ENCODE assay signal across 27 cellular contexts in the genomic region with DNA sequence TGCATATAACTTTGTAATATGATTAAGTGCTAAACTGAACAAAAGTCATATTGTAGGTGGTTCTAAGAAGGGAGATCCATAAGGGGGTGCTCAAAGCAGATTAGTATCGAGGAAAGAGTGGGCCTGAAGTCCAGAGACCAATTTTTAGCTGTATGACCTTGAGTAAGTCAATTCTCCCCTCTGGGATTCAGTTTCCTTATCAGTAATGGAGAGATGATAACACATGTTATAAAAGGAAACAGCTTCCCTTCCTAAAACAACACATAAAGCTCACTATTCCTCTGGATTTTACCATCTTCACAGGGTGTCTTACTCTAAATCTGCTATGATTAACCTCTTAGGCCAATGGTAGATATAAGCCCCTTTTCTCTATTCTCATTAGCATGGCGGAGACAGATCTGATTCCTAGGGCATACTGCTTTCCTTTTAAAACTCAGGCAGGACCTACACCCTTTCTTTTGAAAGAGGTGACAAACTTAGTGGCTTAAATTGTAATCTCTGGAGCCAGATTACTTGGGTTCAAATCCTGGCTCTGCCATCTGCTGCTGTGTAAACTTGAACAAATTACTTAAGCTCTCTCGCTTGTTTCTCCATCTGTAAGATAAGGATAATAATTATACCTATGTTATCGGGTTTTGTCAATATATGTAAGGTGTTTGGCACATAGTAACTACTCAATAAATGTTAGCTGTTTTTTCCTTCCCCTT. TPM values are rescaled to one million over a fixed set of nuclear protein-coding genes. Genes with fewer than 3 reads are reported as not detected.
DNase-seq lines count a peak whose midpoint lies in the region; ATAC-seq, FAIRE-seq and TF ChIP-seq lines count a peak whose summit lies in the region.
"Had no signal": no experiment of that assay in that cellular context is flagged by ENCODE, and none has a peak within 500 bp of the region (broad histone marks: within the 10 kb centered on the region; RNA-seq: fewer than 3 reads in every experiment).

No MANE protein-coding gene starts in this region.

- peaks cover 67% of the 10 kb centered on the region for H3K36me3 Mint-ChIP-seq in activated CD4-positive, alpha-beta T cell treated with anti-CD3 and anti-CD28 coated beads, Interleukin-2, amount 10 ng/mL, durations not matched to agents 24 days and 14 days (ENCODE audit: low read depth)

- H3K27me3 ChIP-seq in colonic mucosa = no peaks in the 10 kb centered on the region
- no peaks in the 10 kb centered on the region for H3K27me3 ChIP-seq in small intestine (ENCODE audit: control insufficient read depth in 2 of 2, insufficient read depth in 2 of 2, low read length in 2 of 2)
- H3K27me3 ChIP-seq: cardiac muscle cell had no signal

- H3K27ac ChIP-seq in colonic mucosa = peak overlapping the region; percentile 86
- H3K27ac ChIP-seq in small intestine (ENCODE audit: low read depth in 1 of 2, low read length in 1 of 2) = peak overlapping the region; percentile 64 to 76
- H3K27ac ChIP-seq: cardiac muscle cell, SK-N-MC had no signal

- no peak overlapping the region for H3K4me3 Mint-ChIP-seq in activated CD4-positive, alpha-beta T cell treated with anti-CD3 and anti-CD28 coated beads, Interleukin-2, amount 10 ng/mL, durations not matched to agents 24 days and 14 days
- H3K4me3 Mint-ChIP-seq: activated naive CD8-positive, alpha-beta T cell; activated T-helper 1 cell treated with anti-CD3 and anti-CD28 coated beads, Interleukin-12 subunit alpha, Interleukin-12 subunit beta, Interleukin-2, Interleukin-4 antibody, amounts not matched to agents 30 ng/mL and 10 ng/mL and 1 ng/mL, durations not matched to agents 14 hours and 24 hours and 36 hours; CD4-positive, alpha-beta T cell; dendritic cell treated with granulocyte-macrophage colony-stimulating factor and Interleukin-4, amounts not matched to agents 40 ng/mL and 50 ng/mL, for 4 days; type B pancreatic cell; WTC11 had no signal

- H3K9me3 ChIP-seq in colonic mucosa (no peaks in the 10 kb centered on the region), small intestine (ENCODE audit: control insufficient read depth, low read depth) (no peaks in the 10 kb centered on the region)

- TF ChIP-seq CTCF in colonic mucosa (IDR thresholded peaks at IDR 0.05) = no peak

- H3K4me1 Mint-ChIP-seq in activated CD4-positive, alpha-beta T cell treated with anti-CD3 and anti-CD28 coated beads, Interleukin-2, amount 10 ng/mL, durations not matched to agents 24 days and 14 days = peaks cover 50% of the 10 kb centered on the region
- H3K4me1 Mint-ChIP-seq: WTC11 had no signal

- H3K27ac Mint-ChIP-seq in activated CD4-positive, alpha-beta T cell treated with anti-CD3 and anti-CD28 coated beads, Interleukin-2, amount 10 ng/mL, durations not matched to agents 24 days and 14 days = peak overlapping the region; percentile 65
- H3K27ac Mint-ChIP-seq: activated naive CD8-positive, alpha-beta T cell; activated T-helper 1 cell treated with anti-CD3 and anti-CD28 coated beads, Interleukin-12 subunit alpha, Interleukin-12 subunit beta, Interleukin-2, Interleukin-4 antibody, amounts not matched to agents 30 ng/mL and 10 ng/mL and 1 ng/mL, durations not matched to agents 14 hours and 24 hours and 36 hours; CD4-positive, alpha-beta T cell; WTC11 had no signal

- H3K4me1 ChIP-seq in colonic mucosa = peaks cover 17% of the 10 kb centered on the region
- H3K4me1 ChIP-seq in small intestine (ENCODE audit: control insufficient read depth in 2 of 2, insufficient read depth in 1 of 2, low read depth in 1 of 2, low read length in 1 of 2) = peaks cover 3 to 13% of the 10 kb centered on the region in 2 donors

- DNase-seq in activated CD4-positive, alpha-beta T cell treated with anti-CD3 and anti-CD28 coated beads, Interleukin-2, amount 10 ng/mL, durations not matched to agents 24 days and 14 days = no peak
- no peak for DNase-seq in activated CD4-positive, alpha-beta T cell treated with anti-CD3 and anti-CD28 coated beads, Interleukin-2, amount 50 U/mL, for 1 hour
- DNase-seq in colonic mucosa (no peak), small intestine (peak; percentile 69), DMS153 (lab: John Stamatoyannopoulos, UW) (no peak)
- DNase-seq: activated CD4-positive, alpha-beta T cell treated with anti-CD3 and anti-CD28 coated beads, Interleukin-2, amount 50 U/mL, for 4 hours; aorta; CD4-positive, alpha-beta T cell; DMS 273 treated with DMSO at 0.1 percent for 48 hours; HCEC 1CT; kidney; MV-4-11; posterior cingulate gyrus; T-helper 9 cell had no signal

- H3K4me3 ChIP-seq in colonic mucosa (no peak overlapping the region), small intestine (ENCODE audit: low read depth in 1 of 2, low read length in 2 of 2) (no peak overlapping the region)
- H3K4me3 ChIP-seq: cardiac muscle cell, lung, SK-N-MC had no signal

- no peak for FAIRE-seq in small intestine (lab: Jason Lieb, UNC)
- FAIRE-seq: endometrium, GM19239, kidney had no signal

- no peaks in the 10 kb centered on the region for H3K27me3 Mint-ChIP-seq in activated CD4-positive, alpha-beta T cell treated with anti-CD3 and anti-CD28 coated beads, Interleukin-2, amount 10 ng/mL, durations not matched to agents 24 days and 14 days
- H3K27me3 Mint-ChIP-seq: activated naive CD8-positive, alpha-beta T cell; CD4-positive, alpha-beta T cell; dendritic cell treated with granulocyte-macrophage colony-stimulating factor and Interleukin-4, amounts not matched to agents 40 ng/mL and 50 ng/mL, for 4 days; type B pancreatic cell had no signal

- intact Hi-C loops in activated CD4-positive, alpha-beta T cell treated with anti-CD3 and anti-CD28 coated beads, Interleukin-2, amount 10 ng/mL, durations not matched to agents 24 days and 14 days (cut with micrococcal nuclease) = no loop called here
- intact Hi-C loops in colonic mucosa (cut with DNase I) = no loop called here

- H3K9me3 Mint-ChIP-seq in activated CD4-positive, alpha-beta T cell treated with anti-CD3 and anti-CD28 coated beads, Interleukin-2, amount 10 ng/mL, durations not matched to agents 24 days and 14 days = peaks cover 8% of the 10 kb centered on the region
- H3K9me3 Mint-ChIP-seq: CD4-positive, alpha-beta T cell; dendritic cell treated with granulocyte-macrophage colony-stimulating factor and Interleukin-4, amounts not matched to agents 40 ng/mL and 50 ng/mL, for 4 days; type B pancreatic cell; WTC11 had no signal

- no peak for ATAC-seq in HG03565 (IDR thresholded peaks at IDR 0.05; ENCODE audit: unreplicated experiment)
- ATAC-seq: WTC11 had no signal

- H3K36me3 ChIP-seq in colonic mucosa (peaks cover 1% of the 10 kb centered on the region), small intestine (ENCODE audit: control insufficient read depth in 2 of 2, insufficient read depth in 2 of 2, low read length in 2 of 2) (peaks cover 0 to 11% of the 10 kb centered on the region in 2 donors)

- WGBS in small intestine, 3 donors = 24 to 68% (median 43%) methylated on average over 4 of the region's 4 CpGs

- H3K9ac ChIP-seq in colonic mucosa (ENCODE audit: low read depth in 2 of 2, low read length in 2 of 2) = peak overlapping the region; percentile 12 to 81

RNA-seq across cellular contexts. Expression of gene ACSS2, which starts 39.5 kb away (rescaled TPM):
- total RNA-seq in activated CD4-positive, alpha-beta T cell treated with anti-CD3 and anti-CD28 coated beads, Interleukin-2, amount 10 ng/mL, durations not matched to agents 24 days and 14 days = 44.8 and 54.4 TPM in 2 replicates
- total RNA-seq in colonic mucosa = 100 to 1,000 TPM; 258 to 394 TPM
- polyA plus RNA-seq in small intestine = 100 to 1,000 TPM; 146 to 295 (median 176) TPM

RNA-seq across cellular contexts. Expression of gene GSS, which starts 39.7 kb away (rescaled TPM):
- total RNA-seq in activated CD4-positive, alpha-beta T cell treated with anti-CD3 and anti-CD28 coated beads, Interleukin-2, amount 10 ng/mL, durations not matched to agents 24 days and 14 days = 71.0 and 71.3 TPM in 2 replicates
- total RNA-seq in colonic mucosa = 100 to 1,000 TPM in 1 of 2 donors, 10 to 100 TPM in 1; 83.4 to 109 TPM
- polyA plus RNA-seq in small intestine = 10 to 100 TPM; 54.0 to 79.2 (median 61.5) TPM

RNA-seq across cellular contexts. Expression of gene MYH7B, which starts 39.8 kb away (rescaled TPM):
- total RNA-seq in activated CD4-positive, alpha-beta T cell treated with anti-CD3 and anti-CD28 coated beads, Interleukin-2, amount 10 ng/mL, durations not matched to agents 24 days and 14 days = 0.19 and 0.52 TPM in 2 replicates
- 1 to 10 TPM in 1 of 2 donors, under 1 TPM in 1; 0.69 to 1.5 TPM for total RNA-seq in colonic mucosa
- polyA plus RNA-seq in small intestine = 1 to 10 TPM in 1 of 3 donors, under 1 TPM in 1, not detected in 1; 0.89 to 2.2 TPM
- total RNA-seq: A172, RPMI7951 had no signal

RNA-seq across cellular contexts. Expression of gene GGT7, which starts 43.2 kb away (rescaled TPM):
- total RNA-seq in activated CD4-positive, alpha-beta T cell treated with anti-CD3 and anti-CD28 coated beads, Interleukin-2, amount 10 ng/mL, durations not matched to agents 24 days and 14 days = 12.8 and 14.8 TPM in 2 replicates
- total RNA-seq in colonic mucosa = 10 to 100 TPM; 10.1 to 17.8 TPM
- 10 to 100 TPM in 2 of 3 donors, 1 to 10 TPM in 1; 9.7 to 14.5 (median 12.1) TPM for polyA plus RNA-seq in small intestine
